ENCODE assay signal across 27 cellular contexts in genomic region chr16:16966439-16966838, GRCh38.
"Had no signal": no experiment of that assay in that cellular context is flagged by ENCODE, and none has a peak within 500 bp of the region (broad histone marks: within the 10 kb centered on the region; RNA-seq: fewer than 3 reads in every experiment).

No MANE protein-coding gene starts in this region.

- H3K9me3 ChIP-seq: esophagus squamous epithelium, gastrocnemius medialis, left lung, lower lobe of right lung had no signal

- DNase-seq: effector CD8-positive, alpha-beta T cell; effector memory CD8-positive, alpha-beta T cell; endodermal cell; erythroblast; esophagus squamous epithelium; foreskin fibroblast; foreskin melanocyte; gastrocnemius medialis; glutamatergic neuron; head of caudate nucleus; heart right ventricle; hippocampal formation; left cardiac atrium; left lung; left ventricle myocardium superior; lower lobe of right lung; mesenchymal stem cell; midbrain; naive thymus-derived CD4-positive, alpha-beta T cell had no signal

- H3K27ac ChIP-seq: coronary artery, epithelial cell of prostate, esophagus squamous epithelium, gastrocnemius medialis, heart right ventricle, left lung, lower lobe of right lung had no signal

- FAIRE-seq: colon, endometrium, islet of Langerhans, keratinocyte had no signal

- ATAC-seq: effector memory CD8-positive, alpha-beta T cell; esophagus mucosa; gastrocnemius medialis; heart right ventricle; left cardiac atrium; left lung; left ventricle myocardium superior; lower lobe of right lung; naive thymus-derived CD4-positive, alpha-beta T cell had no signal

- H3K4me1 Mint-ChIP-seq: endodermal cell had no signal

- H3K9me3 Mint-ChIP-seq: effector memory CD8-positive, alpha-beta T cell had no signal

- H3K27ac Mint-ChIP-seq: dendritic cell treated with granulocyte-macrophage colony-stimulating factor and Interleukin-4, amounts not matched to agents 40 ng/mL and 50 ng/mL, for 4 days; effector memory CD8-positive, alpha-beta T cell; endodermal cell had no signal

- H3K36me3 ChIP-seq: esophagus squamous epithelium, gastrocnemius medialis, heart right ventricle, left lung, lower lobe of right lung had no signal

- H3K4me3 ChIP-seq: coronary artery, esophagus squamous epithelium, gastrocnemius medialis, heart right ventricle, left lung, lower lobe of right lung had no signal

- H3K4me3 Mint-ChIP-seq: dendritic cell treated with granulocyte-macrophage colony-stimulating factor and Interleukin-4, amounts not matched to agents 40 ng/mL and 50 ng/mL, for 4 days; effector memory CD8-positive, alpha-beta T cell; endodermal cell; naive thymus-derived CD4-positive, alpha-beta T cell had no signal

- H3K27me3 ChIP-seq: gastrocnemius medialis, left lung had no signal

- H3K4me1 ChIP-seq: esophagus squamous epithelium, gastrocnemius medialis, heart right ventricle, left lung, lower lobe of right lung had no signal
